Comparison of ENCODE assay signal across 11 cellular contexts in the genomic region with DNA sequence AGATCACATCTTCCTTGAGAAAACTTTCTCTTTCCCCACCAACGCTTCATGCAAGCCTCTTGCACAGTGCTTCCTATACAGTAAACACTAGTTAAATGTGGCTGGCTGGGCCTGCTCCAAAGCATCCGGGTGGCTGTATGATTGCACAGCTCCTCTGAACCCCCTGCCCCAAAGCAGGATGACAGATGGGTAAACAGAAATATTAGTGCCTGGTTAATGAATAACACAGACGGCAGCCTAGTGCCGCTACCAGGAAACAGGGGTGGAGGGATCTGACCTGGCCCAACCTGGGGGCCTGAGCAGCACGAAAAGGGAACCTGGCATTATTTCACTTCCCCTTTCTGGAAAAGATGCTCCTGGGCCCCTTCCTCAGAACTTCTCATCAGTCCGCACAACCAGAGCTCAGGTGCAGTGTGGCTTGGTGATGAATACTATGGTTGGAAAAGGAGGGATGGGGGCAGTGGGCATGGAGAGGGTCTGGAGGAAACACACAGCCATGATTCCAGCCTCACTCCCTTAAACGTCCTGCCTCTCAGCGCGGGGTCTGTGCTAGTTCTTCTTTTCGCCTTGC. TPM values are rescaled to one million over a fixed set of nuclear protein-coding genes. Genes with fewer than 3 reads are reported as not detected.
DNase-seq lines count a peak whose midpoint lies in the region; ATAC-seq, FAIRE-seq and TF ChIP-seq lines count a peak whose summit lies in the region.
"Had no signal": no experiment of that assay in that cellular context is flagged by ENCODE, and none has a peak within 500 bp of the region (broad histone marks: within the 10 kb centered on the region; RNA-seq: fewer than 3 reads in every experiment).

No MANE protein-coding gene starts in this region.

- TF ChIP-seq RAD21 in HepG2 (CRISPR knock-in tag; IDR thresholded peaks at IDR 0.05), result no peak

- CTCF ChIA-PET in HepG2 (lab: Yijun Ruan, JAX; ENCODE audit: low intra/inter-chr PET ratio, low total read pairs), result interaction anchor here (1.6 kb wide), 1 partner anchor 10 kb away, joined by 4 read pairs; no protein-coding TSS in a partner anchor

- H3K36me3 ChIP-seq in HepG2 (replicated peaks in 1 of 2; ENCODE audit: control insufficient read depth in 1 of 2, insufficient read depth in 2 of 2, low read length in 2 of 2) (no peaks in the 10 kb centered on the region), ascending aorta (no peaks in the 10 kb centered on the region), gastroesophageal sphincter (no peaks in the 10 kb centered on the region)
- H3K36me3 ChIP-seq: gastrocnemius medialis, WERI-Rb-1 had no signal

- in situ Hi-C loops in HepG2 (cut with HindIII; ENCODE audit: extremely low pct_ligation_motif_present, low pct_unique_long_range_greater_than_20kb), result no loop called here

- ATAC-seq in GM21825 (IDR thresholded peaks at IDR 0.05; ENCODE audit: unreplicated experiment) (peak; percentile 40), HepG2 (peak; percentile 95), gastroesophageal sphincter (no peak)
- ATAC-seq: gastrocnemius medialis had no signal

- TF ChIP-seq EP300 in HepG2 (IDR thresholded peaks at IDR 0.05; ENCODE audit: low read depth in 2 of 2, low read length in 2 of 2) (peak in 1 of 2 experiments; percentile 78; a peak in 2 of 4 replicates), HepG2 (CRISPR knock-in tag; IDR thresholded peaks at IDR 0.05; ENCODE audit: borderline replicate concordance) (no peak; the same call in 1 of the 2 replicates), gastroesophageal sphincter (IDR thresholded peaks at IDR 0.05) (no peak)

- WGBS in HepG2 (ENCODE audit: low lambda C conversion rate), result under 1% methylated on average over 10 of the region's 10 CpGs
- 24 to 30% methylated on average over 4 to 10 of the region's 10 CpGs for WGBS in gastroesophageal sphincter (ENCODE audit: low coverage in 1 of 2), 2 donors

- peak overlapping the region; percentile 76 for H3K4me2 ChIP-seq in HepG2 (ENCODE audit: low read depth, low read length)

- DNase-seq in DMS53 (lab: John Stamatoyannopoulos, UW) (peak; percentile 96), NOMO-1 (lab: John Stamatoyannopoulos, UW; ENCODE audit: unreplicated experiment in 2 of 2) (peak; percentile 78 to 79), HepG2 (ENCODE audit: low spot score) (peak; percentile 92), ascending aorta (ENCODE audit: low spot score in 2 of 2) (no peak), RCC 7860 (ENCODE audit: low spot score) (no peak), midbrain (lab: John Stamatoyannopoulos, UW) (no peak)
- DNase-seq: gastrocnemius medialis had no signal

- H3K9me3 ChIP-seq in HepG2 (ENCODE audit: low read length), result no peaks in the 10 kb centered on the region
- no peaks in the 10 kb centered on the region for H3K9me3 ChIP-seq in ascending aorta
- H3K9me3 ChIP-seq in gastroesophageal sphincter, result no peaks in the 10 kb centered on the region
- H3K9me3 ChIP-seq: gastrocnemius medialis had no signal

- POLR2A ChIA-PET in HepG2 (lab: Yijun Ruan, JAX), result interaction anchor here (1.5 to 1.6 kb wide), 2 partner anchors 9 to 38 kb away, joined by 6 to 7 read pairs; no protein-coding TSS in a partner anchor

- H4K20me1 ChIP-seq in HepG2 (ENCODE audit: insufficient read depth, low read length), result no peaks in the 10 kb centered on the region

- TF ChIP-seq POLR2A in HepG2 (IDR thresholded peaks at IDR 0.05; ENCODE audit: insufficient read depth in 1 of 2, low read depth in 2 of 2, low read length in 2 of 2), result peak; percentile 15 to 51; a peak in 2 of 4 replicates
- no peak for TF ChIP-seq POLR2A in gastroesophageal sphincter (IDR thresholded peaks at IDR 0.05)

- H3K27me3 ChIP-seq in HepG2 (ENCODE audit: control insufficient read depth in 1 of 2, insufficient read depth in 2 of 2, low read length in 2 of 2) (no peaks in the 10 kb centered on the region; a peak in 1 of 5 replicates), ascending aorta (no peaks in the 10 kb centered on the region), gastroesophageal sphincter (peaks cover 2% of the 10 kb centered on the region)
- H3K27me3 ChIP-seq: gastrocnemius medialis had no signal

- H3K4me1 ChIP-seq in HepG2 (ENCODE audit: insufficient read depth, low read length) (peaks cover 81% of the 10 kb centered on the region), ascending aorta (no peaks in the 10 kb centered on the region), gastroesophageal sphincter (peaks cover 0 to 17% (median 6%) of the 10 kb centered on the region in 3 donors)

- peak overlapping the region; percentile 87 for H3K27ac ChIP-seq in HepG2 (ENCODE audit: extremely low read length, insufficient read depth, low read length)
- no peak overlapping the region for H3K27ac ChIP-seq in ascending aorta
- no peak overlapping the region for H3K27ac ChIP-seq in gastroesophageal sphincter

- H3K79me2 ChIP-seq in HepG2 (ENCODE audit: insufficient read depth, low read length), result no peaks in the 10 kb centered on the region

- BruUV-seq in HepG2 (replicated peaks; lab: Mats Ljungman, UMichigan), result no TSS peak

- TF ChIP-seq CTCF in HepG2 (CRISPR knock-in tag; IDR thresholded peaks at IDR 0.05) (no peak), ascending aorta (IDR thresholded peaks at IDR 0.05) (no peak), gastroesophageal sphincter (IDR thresholded peaks at IDR 0.05) (no peak)

- no peak overlapping the region for H2AFZ ChIP-seq in HepG2 (ENCODE audit: low read length)

- H3K4me3 ChIP-seq in HepG2 (replicated peaks in 1 of 3; ENCODE audit: insufficient read depth in 1 of 3, low read depth in 2 of 3, low read length in 3 of 3) (peak overlapping the region; percentile 35 to 66 (median 60); a peak in 5 of 6 replicates), ascending aorta (no peak overlapping the region), gastroesophageal sphincter (no peak overlapping the region)
- H3K4me3 ChIP-seq: gastrocnemius medialis had no signal

- H3K9ac ChIP-seq in HepG2 (ENCODE audit: insufficient read depth, low read depth, low read length), result peak overlapping the region; percentile 46

- intact Hi-C loops in HepG2 (cut with micrococcal nuclease; ENCODE audit: unreplicated experiment), result loop anchor here (2.0 to 5.0 kb wide), 2 partner anchors 38 to 192 kb away; partner anchors contain the start of gene USF2
- intact Hi-C loops in ascending aorta (cut with DNase I), result no loop called here

- peak; percentile 92 for FAIRE-seq in HepG2 (lab: Jason Lieb, UNC)
- no peak for FAIRE-seq in RCC 7860 (lab: Jason Lieb, UNC)

RNA-seq across cellular contexts. Expression of gene FFAR2, which starts 10.8 kb away (rescaled TPM):
- total RNA-seq in HepG2 (2016; rRNA removed; fragmentation: Illumina TruSeq; extraction: Trizol) (not detected in 2 replicates), ascending aorta (not detected), gastroesophageal sphincter (1 to 10 TPM in 1 of 4 donors, under 1 TPM in 1, not detected in 2; 0.35 to 1.3 TPM)
- total RNA-seq in HepG2 (2016; cell fraction: cytosol; rRNA removed; fragmentation: Illumina TruSeq; extraction: Trizol; ENCODE audit: low read depth), result not detected in 2 replicates
- not detected in 2 replicates for total RNA-seq in HepG2 (2016; cell fraction: insoluble cytoplasmic fraction; rRNA removed; fragmentation: Illumina TruSeq; extraction: Trizol)
- not detected in 2 replicates for total RNA-seq in HepG2 (2016; cell fraction: membrane; rRNA removed; fragmentation: Illumina TruSeq; extraction: Trizol)
- not detected in 2 replicates for total RNA-seq in HepG2 (2016; cell fraction: nucleus; rRNA removed; fragmentation: Illumina TruSeq; extraction: Trizol)
- 0.12 and 0.30 TPM in 2 replicates for polyA plus RNA-seq in HepG2 (2011; rRNA removed)
- 0.03 and 0.14 TPM in 2 replicates for polyA plus RNA-seq in HepG2 (2011; cell fraction: cytosol; rRNA removed)
- polyA plus RNA-seq in HepG2 (2011; cell fraction: nucleus; rRNA removed), result 0.12 TPM in 1 of 2 replicates, not detected in the other
- 0.31 and 1.2 TPM in 2 replicates for polyA plus RNA-seq in HepG2 (2012)
- not detected in 2 replicates for polyA plus RNA-seq in HepG2 (2016; cell fraction: cytosol; fragmentation: Illumina TruSeq; extraction: Trizol; ENCODE audit: low read depth)
- polyA plus RNA-seq in HepG2 (2016; cell fraction: insoluble cytoplasmic fraction; fragmentation: Illumina TruSeq; extraction: Trizol; ENCODE audit: low read depth), result not detected in 2 replicates
- polyA plus RNA-seq in HepG2 (2016; cell fraction: membrane; fragmentation: Illumina TruSeq; extraction: Trizol; ENCODE audit: low read depth), result not detected in 2 replicates
- not detected in 2 replicates for polyA plus RNA-seq in HepG2 (2016; cell fraction: nucleus; fragmentation: Illumina TruSeq; extraction: Trizol; ENCODE audit: insufficient read depth, low read depth)
- not detected in 2 replicates for polyA minus RNA-seq in HepG2 (2011; rRNA and poly(A)+ RNA removed; ENCODE audit: low replicate concordance)
- not detected in 2 replicates for polyA minus RNA-seq in HepG2 (2011; cell fraction: cytosol; rRNA and poly(A)+ RNA removed)
- not detected in 2 replicates for polyA minus RNA-seq in HepG2 (2011; cell fraction: nucleus; rRNA and poly(A)+ RNA removed)
- total RNA-seq: gastrocnemius medialis had no signal

RNA-seq across cellular contexts. Expression of gene KRTDAP, which starts 31.4 kb away (rescaled TPM):
- total RNA-seq in HepG2 (2016; rRNA removed; fragmentation: Illumina TruSeq; extraction: Trizol) (0.86 TPM in 1 of 2 replicates, not detected in the other), ascending aorta (not detected), gastroesophageal sphincter (not detected)
- 1.0 and 1.2 TPM in 2 replicates for total RNA-seq in HepG2 (2016; cell fraction: cytosol; rRNA removed; fragmentation: Illumina TruSeq; extraction: Trizol; ENCODE audit: low read depth)
- not detected in 2 replicates for total RNA-seq in HepG2 (2016; cell fraction: insoluble cytoplasmic fraction; rRNA removed; fragmentation: Illumina TruSeq; extraction: Trizol)
- total RNA-seq in HepG2 (2016; cell fraction: membrane; rRNA removed; fragmentation: Illumina TruSeq; extraction: Trizol), result 0.55 and 0.80 TPM in 2 replicates
- 1.1 TPM in 1 of 2 replicates, not detected in the other for total RNA-seq in HepG2 (2016; cell fraction: nucleus; rRNA removed; fragmentation: Illumina TruSeq; extraction: Trizol)
- polyA plus RNA-seq in HepG2 (2011; rRNA removed), result 0.67 and 1.5 TPM in 2 replicates
- polyA plus RNA-seq in HepG2 (2011; cell fraction: cytosol; rRNA removed), result 0.24 and 0.36 TPM in 2 replicates
- polyA plus RNA-seq in HepG2 (2011; cell fraction: nucleus; rRNA removed), result 1.5 and 1.8 TPM in 2 replicates
- polyA plus RNA-seq in HepG2 (2012), result 2.0 TPM in 1 of 2 replicates, not detected in the other
- 0.45 and 0.46 TPM in 2 replicates for polyA plus RNA-seq in HepG2 (2016; cell fraction: cytosol; fragmentation: Illumina TruSeq; extraction: Trizol; ENCODE audit: low read depth)
- 0.96 TPM in 1 of 2 replicates, not detected in the other for polyA plus RNA-seq in HepG2 (2016; cell fraction: insoluble cytoplasmic fraction; fragmentation: Illumina TruSeq; extraction: Trizol; ENCODE audit: low read depth)
- polyA plus RNA-seq in HepG2 (2016; cell fraction: membrane; fragmentation: Illumina TruSeq; extraction: Trizol; ENCODE audit: low read depth), result 0.77 TPM in 1 of 2 replicates, not detected in the other
- polyA plus RNA-seq in HepG2 (2016; cell fraction: nucleus; fragmentation: Illumina TruSeq; extraction: Trizol; ENCODE audit: insufficient read depth, low read depth), result 2.1 TPM in 1 of 2 replicates, not detected in the other
- polyA minus RNA-seq in HepG2 (2011; rRNA and poly(A)+ RNA removed; ENCODE audit: low replicate concordance), result not detected in 2 replicates
- polyA minus RNA-seq in HepG2 (2011; cell fraction: cytosol; rRNA and poly(A)+ RNA removed), result not detected in 2 replicates
- polyA minus RNA-seq in HepG2 (2011; cell fraction: nucleus; rRNA and poly(A)+ RNA removed), result not detected in 2 replicates
- total RNA-seq: gastrocnemius medialis, posterior vena cava had no signal

RNA-seq across cellular contexts. Expression of gene DMKN, which starts 54.5 kb away (rescaled TPM):
- total RNA-seq in HepG2 (2016; rRNA removed; fragmentation: Illumina TruSeq; extraction: Trizol), result 57.0 and 57.1 TPM in 2 replicates
- 52.1 and 71.1 TPM in 2 replicates for total RNA-seq in HepG2 (2016; cell fraction: cytosol; rRNA removed; fragmentation: Illumina TruSeq; extraction: Trizol; ENCODE audit: low read depth)
- total RNA-seq in HepG2 (2016; cell fraction: insoluble cytoplasmic fraction; rRNA removed; fragmentation: Illumina TruSeq; extraction: Trizol), result 55.0 and 64.5 TPM in 2 replicates
- 55.0 and 70.4 TPM in 2 replicates for total RNA-seq in HepG2 (2016; cell fraction: membrane; rRNA removed; fragmentation: Illumina TruSeq; extraction: Trizol)
- 35.2 and 39.1 TPM in 2 replicates for total RNA-seq in HepG2 (2016; cell fraction: nucleus; rRNA removed; fragmentation: Illumina TruSeq; extraction: Trizol)
- 50.8 and 71.8 TPM in 2 replicates for polyA plus RNA-seq in HepG2 (2011; rRNA removed)
- polyA plus RNA-seq in HepG2 (2011; cell fraction: cytosol; rRNA removed), result 60.5 and 71.9 TPM in 2 replicates
- polyA plus RNA-seq in HepG2 (2011; cell fraction: nucleus; rRNA removed), result 113 and 144 TPM in 2 replicates
- polyA plus RNA-seq in HepG2 (2012), result 58.5 and 76.3 TPM in 2 replicates
- polyA plus RNA-seq in HepG2 (2016; cell fraction: cytosol; fragmentation: Illumina TruSeq; extraction: Trizol; ENCODE audit: low read depth), result 63.4 and 84.5 TPM in 2 replicates
- polyA plus RNA-seq in HepG2 (2016; cell fraction: insoluble cytoplasmic fraction; fragmentation: Illumina TruSeq; extraction: Trizol; ENCODE audit: low read depth), result 82.8 and 88.3 TPM in 2 replicates
- 64.6 and 76.3 TPM in 2 replicates for polyA plus RNA-seq in HepG2 (2016; cell fraction: membrane; fragmentation: Illumina TruSeq; extraction: Trizol; ENCODE audit: low read depth)
- 74.9 and 81.7 TPM in 2 replicates for polyA plus RNA-seq in HepG2 (2016; cell fraction: nucleus; fragmentation: Illumina TruSeq; extraction: Trizol; ENCODE audit: insufficient read depth, low read depth)
- 16.2 and 41.7 TPM in 2 replicates for polyA minus RNA-seq in HepG2 (2011; rRNA and poly(A)+ RNA removed; ENCODE audit: low replicate concordance)
- polyA minus RNA-seq in HepG2 (2011; cell fraction: cytosol; rRNA and poly(A)+ RNA removed), result 9.2 and 13.4 TPM in 2 replicates
- 36.8 and 59.8 TPM in 2 replicates for polyA minus RNA-seq in HepG2 (2011; cell fraction: nucleus; rRNA and poly(A)+ RNA removed)
- total RNA-seq in ascending aorta, result 1.7 TPM
- 10 to 100 TPM in 2 of 4 donors, 1 to 10 TPM in 2; 5.6 to 20.0 (median 9.0) TPM for total RNA-seq in gastroesophageal sphincter

Comparison
In these comparisons a context has a peak if more than half of its experiments do, and no peak if none do; other contexts are left out.
1. DNase-seq: peak in DMS53 (single experiment), NOMO-1 (2 of 2) and HepG2 (single experiment); none in ascending aorta (0 of 2), RCC 7860 (single experiment) and midbrain (single experiment).
2. H3K4me3 ChIP-seq: peak in HepG2 (3 of 3); none in ascending aorta (0 of 2) and gastroesophageal sphincter (0 of 2).
3. POLR2A ChIP-seq: peak in HepG2 (2 of 2); none in gastroesophageal sphincter (0 of 2).